In genomic region chr16:30924797-30925645, GRCh38 we compare ENCODE assay signal across 6 cellular contexts. TPM values are rescaled to one million over a fixed set of nuclear protein-coding genes. Genes with fewer than 3 reads are reported as not detected.
DNase-seq lines count a peak whose midpoint lies in the region; TF ChIP-seq lines count a peak whose summit lies in the region.

No MANE protein-coding gene starts in this region.

- 77 to 79% methylated on average over 12 of the region's 12 CpGs for WGBS in ectodermal cell, 2 experiments
- 77% methylated on average over 12 of the region's 12 CpGs for WGBS in smooth muscle cell (ENCODE audit: low lambda C conversion rate)

- H3K9ac ChIP-seq in smooth muscle cell (ENCODE audit: low read depth), result peak overlapping the region; percentile 62

- H3K9me3 ChIP-seq in ectodermal cell (ENCODE audit: control insufficient read depth, low read length) (no peaks in the 10 kb centered on the region), smooth muscle cell (replicated peaks; ENCODE audit: low read depth) (no peaks in the 10 kb centered on the region)

- H3K27ac ChIP-seq in ectodermal cell (ENCODE audit: insufficient read depth, low read depth, low read length, poor library complexity, severe bottlenecking) (no peak overlapping the region), smooth muscle cell (ENCODE audit: low read depth) (peak overlapping the region; percentile 31)

- no peaks in the 10 kb centered on the region for H3F3A ChIP-seq in smooth muscle cell (ENCODE audit: low read depth)

- peak; percentile 18 for DNase-seq in NCI-H345 (lab: John Stamatoyannopoulos, UW)
- no peak for DNase-seq in NCI-H345 treated with DMSO at 0.1 percent for 48 hours (lab: John Stamatoyannopoulos, UW; ENCODE audit: unreplicated experiment)
- DNase-seq in smooth muscle cell (lab: John Stamatoyannopoulos, UW; ENCODE audit: unreplicated experiment), result no peak
- DNase-seq in NCI-H2107 treated with DMSO at 0.1 percent for 48 hours (lab: John Stamatoyannopoulos, UW; ENCODE audit: unreplicated experiment), result no peak
- DNase-seq in activated effector memory CD4-positive, alpha-beta T cell treated with Interleukin-2 at 50 U/mL for 16 hours, result no peak

- H3K4me1 ChIP-seq in ectodermal cell (ENCODE audit: control insufficient read depth, insufficient read depth, low read length) (peaks cover 10% of the 10 kb centered on the region), smooth muscle cell (ENCODE audit: low read depth) (peaks cover 10% of the 10 kb centered on the region)

- peaks cover 21% of the 10 kb centered on the region for H3K36me3 ChIP-seq in ectodermal cell (ENCODE audit: control insufficient read depth, insufficient read depth, low read length)
- H3K36me3 ChIP-seq in smooth muscle cell (ENCODE audit: low read depth), result no peaks in the 10 kb centered on the region

- peak overlapping the region; percentile 93 for H3K4me2 ChIP-seq in smooth muscle cell

- peaks cover 3% of the 10 kb centered on the region for H3K79me2 ChIP-seq in smooth muscle cell (ENCODE audit: low read depth)

- peaks cover 12% of the 10 kb centered on the region for H4K20me1 ChIP-seq in smooth muscle cell (ENCODE audit: low read depth)

- peak overlapping the region; percentile 88 for H3K4me3 ChIP-seq in ectodermal cell (ENCODE audit: insufficient read depth, low read depth, low read length)
- peak overlapping the region; percentile 89 for H3K4me3 ChIP-seq in smooth muscle cell

- H2AFZ ChIP-seq in smooth muscle cell (ENCODE audit: low read depth), result no peak overlapping the region

- no peaks in the 10 kb centered on the region for H3K27me3 ChIP-seq in ectodermal cell (ENCODE audit: control insufficient read depth, insufficient read depth, low read length, poor library complexity, severe bottlenecking)
- no peaks in the 10 kb centered on the region for H3K27me3 ChIP-seq in smooth muscle cell (ENCODE audit: low read depth)

- no peak for TF ChIP-seq CTCF in smooth muscle cell (IDR thresholded peaks at IDR 0.05; ENCODE audit: borderline replicate concordance, insufficient read depth, poor library complexity, severe bottlenecking)

RNA-seq across cellular contexts. Expression of gene FBXL19, which starts 1.6 kb away (rescaled TPM):
- polyA plus RNA-seq in ectodermal cell (2013, experiment 1 of 4), result 80.8 TPM
- 83.7 TPM for polyA plus RNA-seq in ectodermal cell (2013, experiment 2 of 4)
- 56.7 TPM for polyA plus RNA-seq in ectodermal cell (2013, experiment 3 of 4)
- 60.5 TPM for polyA plus RNA-seq in ectodermal cell (2013, experiment 4 of 4)
- total RNA-seq in smooth muscle cell, result 4.5 and 8.5 TPM in 2 replicates
- 1.3 and 1.6 TPM in 2 replicates for polyA plus RNA-seq in smooth muscle cell

RNA-seq across cellular contexts. Expression of gene ORAI3, which starts 23.8 kb away (rescaled TPM):
- 14.0 TPM for polyA plus RNA-seq in ectodermal cell (2013, experiment 1 of 4)
- 15.7 TPM for polyA plus RNA-seq in ectodermal cell (2013, experiment 2 of 4)
- polyA plus RNA-seq in ectodermal cell (2013, experiment 3 of 4), result 12.7 TPM
- 16.1 TPM for polyA plus RNA-seq in ectodermal cell (2013, experiment 4 of 4)
- total RNA-seq in smooth muscle cell, result 33.7 and 34.9 TPM in 2 replicates
- polyA plus RNA-seq in smooth muscle cell, result 39.4 and 44.0 TPM in 2 replicates

RNA-seq across cellular contexts. Expression of gene CTF1, which starts 28.6 kb away (rescaled TPM):
- 3.4 TPM for polyA plus RNA-seq in ectodermal cell (2013, experiment 1 of 4)
- 2.7 TPM for polyA plus RNA-seq in ectodermal cell (2013, experiment 2 of 4)
- polyA plus RNA-seq in ectodermal cell (2013, experiment 3 of 4), result 3.9 TPM
- 3.5 TPM for polyA plus RNA-seq in ectodermal cell (2013, experiment 4 of 4)
- 0.76 and 1.7 TPM in 2 replicates for total RNA-seq in smooth muscle cell
- 8.1 and 8.2 TPM in 2 replicates for polyA plus RNA-seq in smooth muscle cell

RNA-seq across cellular contexts. Expression of gene BCL7C, which starts 31.1 kb away (rescaled TPM):
- polyA plus RNA-seq in ectodermal cell (2013, experiment 1 of 4), result 40.5 TPM
- 35.8 TPM for polyA plus RNA-seq in ectodermal cell (2013, experiment 2 of 4)
- 32.7 TPM for polyA plus RNA-seq in ectodermal cell (2013, experiment 3 of 4)
- polyA plus RNA-seq in ectodermal cell (2013, experiment 4 of 4), result 37.9 TPM
- 27.8 and 34.2 TPM in 2 replicates for total RNA-seq in smooth muscle cell
- 68.1 and 76.1 TPM in 2 replicates for polyA plus RNA-seq in smooth muscle cell

RNA-seq across cellular contexts. Expression of gene SETD1A, which starts 32.5 kb away (rescaled TPM):
- 34.5 TPM for polyA plus RNA-seq in ectodermal cell (2013, experiment 1 of 4)
- 39.7 TPM for polyA plus RNA-seq in ectodermal cell (2013, experiment 2 of 4)
- polyA plus RNA-seq in ectodermal cell (2013, experiment 3 of 4), result 27.2 TPM
- 28.6 TPM for polyA plus RNA-seq in ectodermal cell (2013, experiment 4 of 4)
- 1.9 and 2.9 TPM in 2 replicates for total RNA-seq in smooth muscle cell
- 1.2 and 3.3 TPM in 2 replicates for polyA plus RNA-seq in smooth muscle cell
